In the genomic region with DNA sequence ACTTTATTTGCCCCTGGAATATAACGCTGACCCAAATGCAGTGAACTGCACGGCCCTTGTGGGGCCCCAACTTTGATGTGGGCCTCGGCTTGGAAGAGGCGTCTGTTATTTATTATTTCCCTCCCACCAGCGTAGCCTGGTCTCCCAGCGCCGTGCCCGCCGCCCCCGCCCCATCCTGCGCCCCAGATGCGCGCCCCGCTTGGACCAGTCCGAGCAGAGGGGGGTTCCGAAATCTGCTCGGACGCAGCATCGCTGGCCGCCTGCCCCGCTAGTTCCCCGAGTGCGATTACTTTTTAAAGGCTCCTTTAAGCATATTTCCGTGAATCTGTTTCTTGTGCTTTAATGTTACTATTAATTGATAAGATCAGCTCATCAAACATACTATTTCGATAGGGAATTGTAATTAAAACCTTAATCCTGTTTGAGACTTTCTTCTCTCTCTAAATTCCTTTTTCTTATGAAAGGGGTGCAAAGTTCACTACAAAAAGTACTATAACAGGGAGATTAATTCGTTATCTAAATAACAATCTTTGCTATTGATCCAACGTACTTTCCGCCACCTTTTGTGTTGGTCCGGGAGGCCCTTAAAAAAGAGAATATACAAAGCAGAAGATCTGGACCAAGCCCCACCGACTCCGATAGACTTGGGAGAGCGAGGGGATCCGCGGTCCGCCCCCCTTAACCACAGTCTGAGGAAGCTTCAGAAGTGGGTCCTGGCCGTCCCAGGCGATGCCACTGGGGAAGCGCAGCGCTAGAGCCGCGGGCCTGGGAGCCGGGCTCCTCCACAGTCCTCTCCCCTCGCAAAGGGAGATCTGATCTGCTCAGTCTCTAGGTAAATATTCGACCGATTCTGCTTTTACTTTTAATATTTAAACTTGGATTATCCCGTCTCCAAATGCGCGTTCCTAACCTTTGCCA, we compare ENCODE assay signal across 9 cellular contexts. TPM values are rescaled to one million over a fixed set of nuclear protein-coding genes. Genes with fewer than 3 reads are reported as not detected.
DNase-seq lines count a peak whose midpoint lies in the region; ATAC-seq, FAIRE-seq and TF ChIP-seq lines count a peak whose summit lies in the region.
"Had no signal": no experiment of that assay in that cellular context is flagged by ENCODE, and none has a peak within 500 bp of the region (broad histone marks: within the 10 kb centered on the region; RNA-seq: fewer than 3 reads in every experiment).

No MANE protein-coding gene starts in this region.

- no peaks in the 10 kb centered on the region for H3K9me3 Mint-ChIP-seq in activated naive CD4-positive, alpha-beta T cell treated with anti-CD3 and anti-CD28 coated beads, Interleukin-2, amount 50 U/mL, for 24 hours
- peaks cover 0 to 2% of the 10 kb centered on the region in 2 donors for H3K9me3 Mint-ChIP-seq in activated naive CD4-positive, alpha-beta T cell treated with anti-CD3 and anti-CD28 coated beads, Interleukin-2, amount 50 U/mL, for 72 hours

- ATAC-seq in activated naive CD4-positive, alpha-beta T cell treated with anti-CD3 and anti-CD28 coated beads, Interleukin-2, amount 50 U/mL, for 72 hours: no peak
- ATAC-seq in GM21423 (IDR thresholded peaks at IDR 0.05; ENCODE audit: unreplicated experiment) (no peak), HG03342 (IDR thresholded peaks at IDR 0.05; ENCODE audit: unreplicated experiment) (no peak)

- no peak overlapping the region for H2AFZ ChIP-seq in keratinocyte (ENCODE audit: control insufficient read depth, low read length)

- H3K36me3 Mint-ChIP-seq in activated naive CD4-positive, alpha-beta T cell treated with anti-CD3 and anti-CD28 coated beads, Interleukin-2, amount 50 U/mL, for 24 hours: peaks cover 2% of the 10 kb centered on the region
- peaks cover 0 to 22% of the 10 kb centered on the region in 2 donors for H3K36me3 Mint-ChIP-seq in activated naive CD4-positive, alpha-beta T cell treated with anti-CD3 and anti-CD28 coated beads, Interleukin-2, amount 50 U/mL, for 72 hours

- H3K4me3 ChIP-seq in WERI-Rb-1 (ENCODE audit: low read depth, low read length): peak overlapping the region; percentile 53
- H3K4me3 ChIP-seq in keratinocyte (ENCODE audit: control insufficient read depth in 2 of 3, extremely low read depth in 1 of 3, insufficient read depth in 2 of 3, low read depth in 1 of 3, low read length in 3 of 3): peak overlapping the region in 1 of 3 experiments; percentile 7

- peaks cover 29% of the 10 kb centered on the region for H3K4me1 Mint-ChIP-seq in activated naive CD4-positive, alpha-beta T cell treated with anti-CD3 and anti-CD28 coated beads, Interleukin-2, amount 50 U/mL, for 24 hours

- H3K27ac ChIP-seq in WERI-Rb-1 (no peak overlapping the region), keratinocyte (ENCODE audit: control insufficient read depth, insufficient read depth, low read length) (no peak overlapping the region), temporal lobe (ENCODE audit: low read depth, low read length) (peak overlapping the region; percentile 69)

- TF ChIP-seq CTCF in WERI-Rb-1 (IDR thresholded peaks at IDR 0.05; ENCODE audit: low read depth, low read length) (no peak), keratinocyte (optimal IDR thresholded peaks at IDR 0.05 in 1 of 3, IDR thresholded peaks at IDR 0.05 in 1 of 3, conservative IDR thresholded peaks at IDR 0.05 in 1 of 3; ENCODE audit: extremely low read depth in 1 of 3, insufficient read depth in 2 of 3, low read length in 3 of 3) (no peak)

- H3K27ac Mint-ChIP-seq in activated naive CD4-positive, alpha-beta T cell treated with anti-CD3 and anti-CD28 coated beads, Interleukin-2, amount 50 U/mL, for 24 hours: no peak overlapping the region
- no peak overlapping the region for H3K27ac Mint-ChIP-seq in activated naive CD4-positive, alpha-beta T cell treated with anti-CD3 and anti-CD28 coated beads, Interleukin-2, amount 50 U/mL, for 72 hours

- FAIRE-seq in keratinocyte (lab: Jason Lieb, UNC): no peak
- FAIRE-seq: colon had no signal

- no peaks in the 10 kb centered on the region for H4K20me1 ChIP-seq in keratinocyte (ENCODE audit: control insufficient read depth, extremely low read depth, insufficient read depth, low read length)

- H3K9me1 ChIP-seq in keratinocyte (ENCODE audit: control insufficient read depth, extremely low read depth, insufficient read depth, low read length): no peaks in the 10 kb centered on the region

- H3K9ac ChIP-seq in keratinocyte (ENCODE audit: control insufficient read depth, extremely low read depth, insufficient read depth, low read length): no peak overlapping the region

- H3K4me2 ChIP-seq in keratinocyte (ENCODE audit: control insufficient read depth, extremely low read depth, insufficient read depth, low read depth, low read length): peak overlapping the region; percentile 41

- no peaks in the 10 kb centered on the region for H3K9me3 ChIP-seq in WERI-Rb-1 (ENCODE audit: severe bottlenecking)
- no peaks in the 10 kb centered on the region for H3K9me3 ChIP-seq in keratinocyte (ENCODE audit: control insufficient read depth, low read depth, low read length)

- no peak for DNase-seq in activated naive CD4-positive, alpha-beta T cell treated with anti-CD3 and anti-CD28 coated beads, Interleukin-2, amount 50 U/mL, for 72 hours (ENCODE audit: low spot score in 2 of 2)
- DNase-seq in WERI-Rb-1 (no peak), keratinocyte (ENCODE audit: low read depth, low spot score) (no peak)
- DNase-seq in stimulated activated CD4-positive, alpha-beta T cell treated with anti-CD3 and anti-CD28 coated beads, Interleukin-12 subunit alpha, Interleukin-12 subunit beta, amount 100 ng/mL, for 4 hours: no peak

- H3K4me1 ChIP-seq in keratinocyte (ENCODE audit: control insufficient read depth, extremely low read depth, insufficient read depth, low read length): peaks cover 8% of the 10 kb centered on the region

- H3K27me3 Mint-ChIP-seq in activated naive CD4-positive, alpha-beta T cell treated with anti-CD3 and anti-CD28 coated beads, Interleukin-2, amount 50 U/mL, for 24 hours: peaks cover 74% of the 10 kb centered on the region

- dilution Hi-C loops in keratinocyte (cut with MboI; ENCODE audit: extremely low pct_ligation_motif_present, low sequenced_read_pairs): no loop called here

- H3K4me3 Mint-ChIP-seq in activated naive CD4-positive, alpha-beta T cell treated with anti-CD3 and anti-CD28 coated beads, Interleukin-2, amount 50 U/mL, for 24 hours: peak overlapping the region; percentile 66

- H3K79me2 ChIP-seq in keratinocyte (ENCODE audit: control insufficient read depth, insufficient read depth, low read length): no peaks in the 10 kb centered on the region

- peaks cover 6% of the 10 kb centered on the region for H3K27me3 ChIP-seq in WERI-Rb-1 (ENCODE audit: insufficient read depth, low read depth, severe bottlenecking)
- peaks cover 94% of the 10 kb centered on the region for H3K27me3 ChIP-seq in keratinocyte (ENCODE audit: control insufficient read depth, extremely low read depth, insufficient read depth, low read length)

- H3K36me3 ChIP-seq in WERI-Rb-1 (no peaks in the 10 kb centered on the region), keratinocyte (ENCODE audit: control insufficient read depth in 2 of 2, extremely low read depth in 1 of 2, insufficient read depth in 2 of 2, low read length in 2 of 2) (no peaks in the 10 kb centered on the region)

RNA-seq across cellular contexts. Expression of a gene that starts 10.1 kb away (rescaled TPM):
- total RNA-seq in activated naive CD4-positive, alpha-beta T cell treated with anti-CD3 and anti-CD28 coated beads, Interleukin-2, amount 50 U/mL, for 72 hours: not detected
- polyA plus RNA-seq in keratinocyte: not detected in 3 replicates
- polyA plus RNA-seq in keratinocyte (2011; ENCODE audit: low read depth): not detected
- not detected in 2 replicates for polyA plus RNA-seq in keratinocyte (2011; cell fraction: cytosol; rRNA removed)
- polyA plus RNA-seq in keratinocyte (2011; cell fraction: nucleus; rRNA removed): 0.03 TPM in 1 of 2 replicates, not detected in the other
- not detected in 2 replicates for polyA plus RNA-seq in keratinocyte (2012; ENCODE audit: low replicate concordance)
- polyA minus RNA-seq in keratinocyte: not detected in 3 replicates
- not detected for polyA minus RNA-seq in keratinocyte (2011; cell fraction: cytosol; rRNA and poly(A)+ RNA removed)
- polyA minus RNA-seq in keratinocyte (2011; cell fraction: nucleus; rRNA and poly(A)+ RNA removed): not detected in 2 replicates
- total RNA-seq in temporal lobe: 156 TPM

Comparison
In these comparisons a context has a peak if more than half of its experiments do, and no peak if none do; other contexts are left out.
1. RNA of a gene that starts 10.1 kb away (total RNA-seq): 156 TPM in temporal lobe (single experiment); not detected in activated naive CD4-positive, alpha-beta T cell treated with anti-CD3 and anti-CD28 coated beads, Interleukin-2, amount 50 U/mL, for 72 hours; every median in the first group is over 100 times any median in the second.